Comparison of ENCODE assay signal across 1 cellular context in the genomic region with DNA sequence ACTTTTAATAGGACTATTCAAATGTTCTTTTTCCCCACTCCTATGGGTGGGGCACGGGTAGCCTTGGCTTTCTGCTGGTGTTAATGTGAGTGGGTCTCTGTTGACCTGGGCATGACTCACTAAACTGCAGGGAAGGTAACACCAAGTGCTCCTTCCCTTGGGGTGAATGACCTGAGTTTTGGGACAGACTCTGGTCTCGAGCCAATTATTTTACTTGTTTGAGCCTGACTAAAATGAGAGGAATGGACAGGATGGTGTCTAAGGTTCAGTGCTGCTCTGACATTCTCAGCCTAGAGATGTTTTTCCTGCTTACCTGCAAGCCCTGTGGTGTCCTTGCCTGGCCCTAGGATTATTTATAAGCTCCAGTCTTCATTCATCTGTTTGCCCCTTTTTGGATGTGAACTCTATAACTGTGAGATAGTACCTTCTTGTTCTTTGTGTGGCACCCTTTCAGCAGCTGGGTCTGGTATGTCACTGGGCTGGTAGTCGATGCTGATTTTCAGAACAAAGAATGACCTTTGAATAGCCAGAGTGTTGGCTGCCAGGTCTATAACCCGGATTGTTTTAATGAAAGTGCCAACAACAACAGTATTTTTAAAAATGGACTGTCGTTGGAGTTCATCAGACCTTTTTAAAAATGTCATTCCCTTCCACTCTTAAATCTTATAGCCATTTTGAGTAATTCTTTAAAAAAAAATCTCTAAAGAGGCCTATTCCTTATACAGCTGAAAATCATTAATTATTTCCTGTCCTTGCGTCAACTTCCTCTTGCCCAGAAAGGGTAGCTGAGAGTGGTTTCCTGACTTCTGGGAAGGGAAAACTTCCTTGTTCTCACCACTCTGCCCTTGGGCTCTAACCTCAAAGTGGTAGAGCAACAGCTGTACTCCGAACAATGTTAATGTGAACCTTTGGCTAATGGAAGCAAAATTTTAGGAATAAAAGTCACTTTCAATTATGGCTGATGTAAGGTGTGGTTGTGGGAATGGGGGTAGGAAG.
TF ChIP-seq lines count a peak whose summit lies in the region.

No MANE protein-coding gene starts in this region.

TF ChIP-seq in HepG2, 621 proteins besides CTCF, POLR2A, EP300 and RAD21 (continued from another document):
- TF ChIP-seq FOSL2 (CRISPR knock-in tag; IDR thresholded peaks at IDR 0.05), result 0 out of 2 replicates have a peak, but pooled peaks have one; percentile 16
- peak; percentile 34; the same call in 1 of the 2 replicates for TF ChIP-seq RXRB (CRISPR knock-in tag; IDR thresholded peaks at IDR 0.05; ENCODE audit: borderline replicate concordance)
- TF ChIP-seq RXRA (CRISPR knock-in tag; IDR thresholded peaks at IDR 0.05), result peak; percentile 19; the same call in 1 of the 2 replicates
